ENCODE assay signal across 24 cellular contexts in genomic region chr18:76985951-76986236, GRCh38.
"Had no signal": no experiment of that assay in that cellular context is flagged by ENCODE, and none has a peak within 500 bp of the region (broad histone marks: within the 10 kb centered on the region; RNA-seq: fewer than 3 reads in every experiment).

No MANE protein-coding gene starts in this region.

- H3K9me3 ChIP-seq: ascending aorta, esophagus squamous epithelium, left lung, lower lobe of right lung, ovary, psoas muscle had no signal

- H3K27me3 ChIP-seq: ascending aorta, cardiac muscle cell, esophagus squamous epithelium, left lung, ovary had no signal

- H3K4me3 ChIP-seq: ascending aorta, cardiac muscle cell, coronary artery, esophagus squamous epithelium, left lung, lower lobe of right lung, ovary, psoas muscle, smooth muscle cell had no signal

- H3K27me3 Mint-ChIP-seq: activated naive CD8-positive, alpha-beta T cell; stimulated activated naive CD8-positive, alpha-beta T cell treated with anti-CD3 and anti-CD28 coated beads, Interleukin-15, Interleukin-2, amounts not matched to agents 100 ng/mL and 50 ng/mL, for 24 hours had no signal

- ATAC-seq: activated CD4-positive, CD25-positive, alpha-beta regulatory T cell treated with anti-CD3 and anti-CD28 coated beads, Interleukin-2, amount 50 U/mL, for 24 hours; activated T-cell treated with anti-CD3 and anti-CD28 coated beads, Interleukin-2, amount 50 U/mL, for 72 hours; left lung; lower lobe of right lung; natural killer cell; psoas muscle had no signal

- H3K4me1 ChIP-seq: ascending aorta, psoas muscle had no signal

- DNase-seq: activated CD4-positive, alpha-beta T cell treated with anti-CD3 and anti-CD28 coated beads for 48 hours; activated naive CD4-positive, alpha-beta T cell treated with Interleukin-2 at 50 U/mL for 16 hours; activated T-cell treated with anti-CD3 and anti-CD28 coated beads, Interleukin-2, amount 50 U/mL, for 72 hours; cerebellar nuclear complex; esophagus squamous epithelium; mesenchymal stem cell; natural killer cell; psoas muscle; SHP77 treated with DMSO at 0.1 percent for 48 hours; stimulated activated CD4-positive, alpha-beta T cell treated with anti-CD3 and anti-CD28 coated beads, Interleukin-15, amount 100 ng/mL, for 24 hours; stimulated activated CD4-positive, alpha-beta T cell treated with anti-CD3 and anti-CD28 coated beads, Interleukin-2, amount 100 ng/mL, for 24 hours; T-helper 9 cell had no signal

- H3K36me3 ChIP-seq: ascending aorta, cardiac muscle cell, esophagus squamous epithelium, left lung, lower lobe of right lung, ovary had no signal

- H3K4me2 ChIP-seq: smooth muscle cell had no signal

- H3K9me3 Mint-ChIP-seq: activated T-cell treated with anti-CD3 and anti-CD28 coated beads, Interleukin-2, amount 50 U/mL, for 72 hours; natural killer cell; stimulated activated naive CD8-positive, alpha-beta T cell treated with anti-CD3 and anti-CD28 coated beads, Interleukin-15, Interleukin-2, amounts not matched to agents 100 ng/mL and 50 ng/mL, for 24 hours had no signal

- H3K27ac ChIP-seq: ascending aorta, cardiac muscle cell, coronary artery, esophagus squamous epithelium, left lung, lower lobe of right lung, ovary, psoas muscle, VCaP had no signal

- H3K4me3 Mint-ChIP-seq: activated naive CD8-positive, alpha-beta T cell; activated T-cell treated with anti-CD3 and anti-CD28 coated beads, Interleukin-2, amount 50 U/mL, for 72 hours; brain; natural killer cell; stimulated activated naive CD8-positive, alpha-beta T cell treated with anti-CD3 and anti-CD28 coated beads, Interleukin-15, Interleukin-2, amounts not matched to agents 100 ng/mL and 50 ng/mL, for 24 hours had no signal

- H3K27ac Mint-ChIP-seq: activated naive CD8-positive, alpha-beta T cell; activated T-cell treated with anti-CD3 and anti-CD28 coated beads, Interleukin-2, amount 50 U/mL, for 72 hours; natural killer cell; stimulated activated naive CD8-positive, alpha-beta T cell treated with anti-CD3 and anti-CD28 coated beads, Interleukin-15, Interleukin-2, amounts not matched to agents 100 ng/mL and 50 ng/mL, for 24 hours had no signal

- H3K36me3 Mint-ChIP-seq: activated naive CD8-positive, alpha-beta T cell; brain; natural killer cell had no signal
